Comparison of ENCODE assay signal across 26 cellular contexts in the genomic region with DNA sequence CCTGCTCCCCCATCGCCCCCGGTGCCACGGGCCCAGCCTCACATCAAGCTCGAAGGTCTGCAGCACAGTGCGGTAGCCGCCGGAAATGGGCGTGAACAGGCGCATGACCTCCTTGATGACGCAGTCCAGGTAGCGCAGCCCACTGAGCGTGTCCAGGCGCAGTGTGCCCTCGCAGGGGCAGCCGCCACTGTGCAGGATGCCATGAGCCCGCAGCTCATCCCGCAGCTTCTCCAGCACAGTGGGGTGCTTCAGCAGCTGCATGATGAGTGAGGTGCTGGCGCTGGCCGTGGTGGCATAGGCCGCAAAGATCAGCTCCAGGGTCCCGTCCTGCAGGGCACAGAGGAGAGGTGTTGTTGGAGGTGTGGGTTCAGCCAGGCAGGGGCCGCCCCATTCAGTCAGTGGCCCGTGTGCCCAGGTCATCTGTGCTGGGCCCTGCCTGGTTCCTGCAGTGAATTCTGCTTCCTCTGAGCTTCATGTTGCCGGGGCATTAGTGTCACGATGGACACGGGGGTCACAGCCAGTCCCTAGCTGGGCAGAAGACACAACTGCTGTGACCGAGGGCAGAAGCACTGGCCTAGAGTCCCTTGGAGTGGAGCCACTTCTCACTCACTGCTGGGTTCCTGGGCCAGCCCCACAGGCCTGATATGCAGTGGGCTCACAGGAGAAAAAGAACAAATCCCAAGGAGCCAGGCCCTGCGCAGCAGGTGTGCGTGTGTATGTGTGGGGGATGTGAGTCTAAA. TPM values are rescaled to one million over a fixed set of nuclear protein-coding genes. Genes with fewer than 3 reads are reported as not detected.
A peak's percentile ranks its signal among the peaks of the same experiment; 100 is the strongest.
DNase-seq lines count a peak whose midpoint lies in the region; ATAC-seq and TF ChIP-seq lines count a peak whose summit lies in the region.
"Had no signal": no experiment of that assay in that cellular context is flagged by ENCODE, and none has a peak within 500 bp of the region (broad histone marks: within the 10 kb centered on the region; RNA-seq: fewer than 3 reads in every experiment).

No MANE protein-coding gene starts in this region.

- ATAC-seq in upper lobe of right lung (no peak), GM19328 (IDR thresholded peaks at IDR 0.05; ENCODE audit: unreplicated experiment) (no peak), GM18909 (IDR thresholded peaks at IDR 0.05; ENCODE audit: poor library complexity, unreplicated experiment) (no peak), HG03342 (IDR thresholded peaks at IDR 0.05; ENCODE audit: unreplicated experiment) (no peak)
- ATAC-seq: activated CD8-positive, alpha-beta memory T cell treated with anti-CD3 and anti-CD28 coated beads, Interleukin-2, amount 10 ng/mL, durations not matched to agents 7 days and 5 days; activated T-cell treated with anti-CD3 and anti-CD28 coated beads, Interleukin-2, amount 50 U/mL, for 72 hours; gastrocnemius medialis; WTC11 had no signal

- no peak overlapping the region for H3K4me3 ChIP-seq in WERI-Rb-1 (ENCODE audit: low read depth, low read length)
- H3K4me3 ChIP-seq in mesenchymal stem cell (ENCODE audit: insufficient read depth in 1 of 2, low read depth in 1 of 2, low read length in 2 of 2), result peak overlapping the region in 1 of 2 experiments; percentile 9
- no peak overlapping the region for H3K4me3 ChIP-seq in upper lobe of right lung
- H3K4me3 ChIP-seq: adrenal gland, gastrocnemius medialis, tibial artery had no signal

- TF ChIP-seq CTCF in WERI-Rb-1 (IDR thresholded peaks at IDR 0.05; ENCODE audit: low read depth, low read length), result no peak
- TF ChIP-seq CTCF in upper lobe of right lung (IDR thresholded peaks at IDR 0.05), result no peak

- H2AK5ac ChIP-seq in mesenchymal stem cell (ENCODE audit: low read length, severe bottlenecking), result no peak overlapping the region

- H2AFZ ChIP-seq in mesenchymal stem cell (ENCODE audit: low read depth, low read length), result no peak overlapping the region

- no peak overlapping the region for H3K4me2 ChIP-seq in mesenchymal stem cell (ENCODE audit: low read length, poor library complexity, severe bottlenecking)

- no peak overlapping the region for H3K9ac ChIP-seq in mesenchymal stem cell (ENCODE audit: low read length)

- H2BK12ac ChIP-seq in mesenchymal stem cell (ENCODE audit: low read length in 2 of 2), result no peak overlapping the region

- H3K27ac ChIP-seq in WERI-Rb-1, result no peak overlapping the region
- no peak overlapping the region for H3K27ac ChIP-seq in mesenchymal stem cell (ENCODE audit: low read length, poor library complexity, severe bottlenecking)
- H3K27ac ChIP-seq in upper lobe of right lung, result no peak overlapping the region
- H3K27ac ChIP-seq: adrenal gland, gastrocnemius medialis, tibial artery had no signal

- H3K36me3 ChIP-seq in WERI-Rb-1, result no peaks in the 10 kb centered on the region
- peaks cover 4 to 49% of the 10 kb centered on the region in 2 experiments for H3K36me3 ChIP-seq in mesenchymal stem cell (ENCODE audit: control insufficient read depth in 1 of 2, insufficient read depth in 2 of 2, low read depth in 1 of 2, low read length in 2 of 2)
- H3K36me3 ChIP-seq in upper lobe of right lung, result no peaks in the 10 kb centered on the region
- H3K36me3 ChIP-seq: gastrocnemius medialis, tibial artery had no signal

- H3K4me1 ChIP-seq in mesenchymal stem cell (ENCODE audit: control insufficient read depth, insufficient read depth, low read depth, low read length), result peaks cover 10% of the 10 kb centered on the region
- H3K4me1 ChIP-seq in upper lobe of right lung, result no peaks in the 10 kb centered on the region
- H3K4me1 ChIP-seq: adrenal gland had no signal

- H4K8ac ChIP-seq in mesenchymal stem cell (ENCODE audit: low read length), result no peak overlapping the region

- H3K18ac ChIP-seq in mesenchymal stem cell (ENCODE audit: low read depth in 1 of 2, low read length in 2 of 2), result no peak overlapping the region

- H2BK15ac ChIP-seq in mesenchymal stem cell (ENCODE audit: low read depth, poor library complexity, severe bottlenecking), result no peak overlapping the region

- H3K14ac ChIP-seq in mesenchymal stem cell (ENCODE audit: low read length in 2 of 2), result no peak overlapping the region

- 94% methylated on average over 29 of the region's 29 CpGs for WGBS in mesenchymal stem cell

- H3K79me1 ChIP-seq in mesenchymal stem cell (replicated peaks; ENCODE audit: low read length, poor library complexity, severe bottlenecking), result no peaks in the 10 kb centered on the region

- no peak overlapping the region for H3K4ac ChIP-seq in mesenchymal stem cell (ENCODE audit: low read depth in 1 of 2, low read length in 2 of 2)

- intact Hi-C loops in upper lobe of right lung (cut with DNase I), result no loop called here

- H3K27me3 ChIP-seq in WERI-Rb-1 (ENCODE audit: insufficient read depth, low read depth, severe bottlenecking), result no peaks in the 10 kb centered on the region
- H3K27me3 ChIP-seq in mesenchymal stem cell (ENCODE audit: control insufficient read depth in 1 of 2, insufficient read depth in 1 of 2, low read length in 2 of 2), result peaks cover 0 to 14% of the 10 kb centered on the region in 2 experiments
- no peaks in the 10 kb centered on the region for H3K27me3 ChIP-seq in upper lobe of right lung
- H3K27me3 ChIP-seq: adrenal gland, gastrocnemius medialis had no signal

- H4K91ac ChIP-seq in mesenchymal stem cell (ENCODE audit: low read length), result peak overlapping the region; percentile 18

- H3K9me3 ChIP-seq in WERI-Rb-1 (ENCODE audit: severe bottlenecking), result no peaks in the 10 kb centered on the region
- H3K9me3 ChIP-seq in mesenchymal stem cell (ENCODE audit: control insufficient read depth, low read length), result no peaks in the 10 kb centered on the region
- no peaks in the 10 kb centered on the region for H3K9me3 ChIP-seq in upper lobe of right lung
- H3K9me3 ChIP-seq: adrenal gland, gastrocnemius medialis, tibial artery had no signal

- no peak overlapping the region for H2BK5ac ChIP-seq in mesenchymal stem cell (ENCODE audit: low read depth, low read length, poor library complexity, severe bottlenecking)

- H3K23ac ChIP-seq in mesenchymal stem cell (ENCODE audit: low read length in 2 of 2), result no peak overlapping the region

- DNase-seq in activated CD4-positive, alpha-beta T cell treated with anti-CD3 and anti-CD28 coated beads for 48 hours, result peak; percentile 0
- DNase-seq in activated CD4-positive, alpha-beta T cell treated with anti-CD3 and anti-CD28 coated beads for 4 hours, result no peak
- peak; percentile 6 for DNase-seq in WERI-Rb-1
- DNase-seq in mesenchymal stem cell, result no peak
- peak; percentile 61 for DNase-seq in upper lobe of right lung
- DNase-seq: activated CD4-positive, alpha-beta T cell treated with anti-CD3 and anti-CD28 coated beads, Interleukin-2, amount 50 U/mL, for 4 hours; activated CD8-positive, alpha-beta memory T cell treated with anti-CD3 and anti-CD28 coated beads, Interleukin-2, amount 10 ng/mL, durations not matched to agents 7 days and 5 days; activated naive CD4-positive, alpha-beta T cell treated with Interleukin-2 at 50 U/mL for 16 hours; activated T-cell treated with anti-CD3 and anti-CD28 coated beads, Interleukin-2, amount 50 U/mL, for 72 hours; CD4-positive, alpha-beta T cell; cerebellar nuclear complex; DND-41; GF-D8; HFFc6; NCI-H146; NCI-H446; NCI-H774; stimulated activated CD4-positive, alpha-beta T cell treated with anti-CD3 and anti-CD28 coated beads, Interleukin-2, amount 100 ng/mL, for 24 hours had no signal

- H2BK120ac ChIP-seq in mesenchymal stem cell (ENCODE audit: low read depth, low read length), result no peak overlapping the region

RNA-seq across cellular contexts. Expression of a gene that starts 14.5 kb away (rescaled TPM):
- polyA plus RNA-seq in mesenchymal stem cell (2013, experiment 1 of 2), result 0.08 TPM
- polyA plus RNA-seq in mesenchymal stem cell (2013, experiment 2 of 2), result 0.10 TPM
- total RNA-seq in upper lobe of right lung, result 3.8 TPM
- total RNA-seq: activated CD8-positive, alpha-beta memory T cell treated with anti-CD3 and anti-CD28 coated beads, Interleukin-2, amount 10 ng/mL, durations not matched to agents 7 days and 5 days; activated T-cell treated with anti-CD3 and anti-CD28 coated beads, Interleukin-2, amount 50 U/mL, for 72 hours had no signal
- polyA plus RNA-seq: IgD-negative memory B cell had no signal

Comparison
In these comparisons a context has a peak if more than half of its experiments do, and no peak if none do; other contexts are left out.
1. DNase-seq: peak in activated CD4-positive, alpha-beta T cell treated with anti-CD3 and anti-CD28 coated beads for 48 hours (single experiment), WERI-Rb-1 (single experiment) and upper lobe of right lung (single experiment); none in activated CD4-positive, alpha-beta T cell treated with anti-CD3 and anti-CD28 coated beads for 4 hours (0 of 2) and mesenchymal stem cell (single experiment).